13 cellular contexts compared by ENCODE assay signal in genomic region chrX:134537179-134537945, GRCh38.
DNase-seq lines count a peak whose midpoint lies in the region; FAIRE-seq and TF ChIP-seq lines count a peak whose summit lies in the region.
"Had no signal": no experiment of that assay in that cellular context is flagged by ENCODE, and none has a peak within 500 bp of the region (broad histone marks: within the 10 kb centered on the region; RNA-seq: fewer than 3 reads in every experiment).

No MANE protein-coding gene starts in this region.

- CTCF ChIA-PET in endothelial cell of umbilical vein (lab: Charles Lee), result interaction anchor here (1.4 kb wide), 1 partner anchor 16 kb away, joined by 4 read pairs; no protein-coding TSS in a partner anchor

- TF ChIP-seq CTCF in NB4 (IDR thresholded peaks at IDR 0.05; ENCODE audit: low read depth, low read length), result no peak
- no peak for TF ChIP-seq CTCF in endothelial cell of umbilical vein (IDR thresholded peaks at IDR 0.05; ENCODE audit: extremely low read depth in 1 of 2, insufficient read depth in 1 of 2, low read depth in 1 of 2, low read length in 2 of 2)

- no peaks in the 10 kb centered on the region for H3K9me1 ChIP-seq in endothelial cell of umbilical vein (replicated peaks; ENCODE audit: control insufficient read depth, extremely low read depth, insufficient read depth, low read length)

- TF ChIP-seq POLR2A in NB4 (IDR thresholded peaks at IDR 0.05; ENCODE audit: extremely low read depth, insufficient read length) (no peak), endothelial cell of umbilical vein (IDR thresholded peaks at IDR 0.05; ENCODE audit: low read depth, low read length) (no peak)

- no peaks in the 10 kb centered on the region for H4K20me1 ChIP-seq in endothelial cell of umbilical vein (replicated peaks; ENCODE audit: control insufficient read depth, extremely low read depth, insufficient read depth, low read length)

- dilution Hi-C loops in endothelial cell of umbilical vein (cut with MboI; ENCODE audit: extremely low pct_ligation_motif_present, low sequenced_read_pairs), result no loop called here

- FAIRE-seq in endothelial cell of umbilical vein (lab: Jason Lieb, UNC) (no peak), GM19239 (lab: Jason Lieb, UNC) (no peak)

- H3K4me3 ChIP-seq in NB4 (ENCODE audit: low read depth, low read length) (no peak overlapping the region), endothelial cell of umbilical vein (replicated peaks in 1 of 3; ENCODE audit: insufficient read depth in 1 of 3, low read depth in 1 of 3, low read length in 3 of 3) (no peak overlapping the region)
- H3K4me3 ChIP-seq: GM23338 had no signal

- POLR2A ChIA-PET in endothelial cell of umbilical vein (lab: Charles Lee), result no interaction called here

- in situ Hi-C loops in Caki2 (cut with HindIII; ENCODE audit: low pct_unique_long_range_greater_than_20kb, low sequenced_read_pairs), result no loop called here

- peak; percentile 76 for DNase-seq in Caki2 (ENCODE audit: low read depth)
- peak; percentile 57 for DNase-seq in NB4 (ENCODE audit: low read depth)
- no peak for DNase-seq in endothelial cell of umbilical vein (ENCODE audit: low read depth, low spot score)
- DNase-seq in myocyte (ENCODE audit: low read depth), result peak; percentile 67
- no peak for DNase-seq in globus pallidus (ENCODE audit: low spot score)
- no peak for DNase-seq in dedifferentiated amniotic fluid mesenchymal stem cell (ENCODE audit: extremely low spot score)
- no peak for DNase-seq in GM19239 (ENCODE audit: insufficient read length, low spot score)
- no peak for DNase-seq in SKM-1 treated with dmso at 0.1 percent for 144 hours (lab: John Stamatoyannopoulos, UW; ENCODE audit: unreplicated experiment)
- DNase-seq: activated CD4-positive, alpha-beta memory T cell treated with anti-CD3 and anti-CD28 coated beads for 36 hours; activated naive CD8-positive, alpha-beta T cell treated with anti-CD3 and anti-CD28 coated beads, Interleukin-2, amount 10 ng/mL, durations not matched to agents 7 days and 5 days; left cardiac atrium; NCI-H1694 had no signal

- no peaks in the 10 kb centered on the region for H3K9me3 ChIP-seq in endothelial cell of umbilical vein (replicated peaks; ENCODE audit: control insufficient read depth, insufficient read depth, low read length)

- intact Hi-C loops in endothelial cell of umbilical vein (cut with micrococcal nuclease), result no loop called here

- H3K27ac ChIP-seq in endothelial cell of umbilical vein (ENCODE audit: insufficient read depth, low read depth, low read length), result peak overlapping the region; percentile 50

- peak overlapping the region; percentile 22 for H3K4me2 ChIP-seq in endothelial cell of umbilical vein (ENCODE audit: insufficient read depth, low read length)
- H3K4me2 ChIP-seq: GM23338 had no signal

- H3K9ac ChIP-seq in endothelial cell of umbilical vein (replicated peaks; ENCODE audit: extremely low read depth, insufficient read depth, low read length), result peak overlapping the region; percentile 2

- no peaks in the 10 kb centered on the region for H3K36me3 ChIP-seq in endothelial cell of umbilical vein (ENCODE audit: control insufficient read depth in 2 of 2, extremely low read depth in 1 of 2, insufficient read depth in 2 of 2, low read length in 2 of 2)

- H2AFZ ChIP-seq in endothelial cell of umbilical vein (ENCODE audit: low read depth, low read length), result no peak overlapping the region
- H2AFZ ChIP-seq: GM23338 had no signal

- peaks cover 12% of the 10 kb centered on the region for H3K4me1 ChIP-seq in endothelial cell of umbilical vein (ENCODE audit: control insufficient read depth, extremely low read depth, insufficient read depth, low read length)

- H3K27me3 ChIP-seq in endothelial cell of umbilical vein (ENCODE audit: control insufficient read depth in 2 of 2, insufficient read depth in 2 of 2, low read length in 2 of 2), result no peaks in the 10 kb centered on the region

- no peaks in the 10 kb centered on the region for H3K79me2 ChIP-seq in endothelial cell of umbilical vein (ENCODE audit: control insufficient read depth, insufficient read depth, low read length)

- BruUV-seq in endothelial cell of umbilical vein (replicated peaks; lab: Mats Ljungman, UMichigan), result no TSS peak

TF ChIP-seq in endothelial cell of umbilical vein, 7 proteins besides CTCF, POLR2A, EP300 and RAD21:
- TF ChIP-seq JUN (IDR thresholded peaks at IDR 0.05; ENCODE audit: borderline replicate concordance, insufficient read depth, insufficient read length, low read depth) (peak; percentile 2), GATA2 (IDR thresholded peaks at IDR 0.05; ENCODE audit: insufficient read depth, insufficient read length, low read depth, low read length) (no peak)

Comparison
In these comparisons a context has a peak if more than half of its experiments do, and no peak if none do; other contexts are left out.
1. DNase-seq: peak in Caki2 (single experiment), NB4 (single experiment) and myocyte (single experiment); none in endothelial cell of umbilical vein (single experiment), globus pallidus (single experiment), dedifferentiated amniotic fluid mesenchymal stem cell (single experiment), GM19239 (single experiment) and SKM-1 treated with dmso at 0.1 percent for 144 hours (single experiment).